ENCODE assay signal across 8 cellular contexts in the genomic region with DNA sequence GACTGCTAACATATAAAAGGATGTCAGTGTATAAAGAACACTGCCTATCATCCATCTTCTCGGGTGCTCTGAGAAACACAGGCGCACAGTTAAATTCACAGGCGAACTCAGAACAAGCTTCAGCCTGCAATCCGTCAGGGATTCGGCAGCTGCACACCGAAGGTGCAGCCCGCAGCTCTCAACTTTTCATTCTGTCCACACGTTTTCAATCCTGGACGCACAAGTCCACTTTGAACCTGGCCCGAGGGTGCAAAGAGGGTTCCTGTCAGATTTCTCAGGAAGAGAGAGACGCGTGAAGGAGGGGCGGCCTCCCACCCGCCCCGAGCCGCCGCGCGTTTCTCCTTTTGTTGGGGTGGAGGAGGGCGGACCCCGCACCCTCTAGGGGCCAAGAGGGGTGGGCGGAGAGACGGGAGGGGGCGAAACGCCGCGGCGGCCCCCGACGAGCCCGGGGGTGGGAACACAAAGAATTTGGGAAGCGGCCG.
A peak's percentile ranks its signal among the peaks of the same experiment; 100 is the strongest.
DNase-seq lines count a peak whose midpoint lies in the region; ATAC-seq and TF ChIP-seq lines count a peak whose summit lies in the region.

No MANE protein-coding gene starts in this region.

- peak; percentile 33 for ATAC-seq in HG02798 (IDR thresholded peaks at IDR 0.05; ENCODE audit: poor library complexity, unreplicated experiment)

- peak overlapping the region; percentile 63 to 86 for H3K4me3 ChIP-seq in mucosa of rectum (ENCODE audit: low read length in 2 of 2)

- TF ChIP-seq POLR2A in erythroblast (IDR thresholded peaks at IDR 0.05; ENCODE audit: low read length), result peak; percentile 18

- H3K36me3 ChIP-seq in mucosa of rectum (ENCODE audit: control insufficient read depth in 2 of 2, insufficient read depth in 2 of 2, low read length in 2 of 2), result no peaks in the 10 kb centered on the region

- H3K9ac ChIP-seq in mucosa of rectum (ENCODE audit: low read depth in 1 of 2, low read length in 2 of 2), result peak overlapping the region; percentile 29 to 92

- H3K27me3 ChIP-seq in mucosa of rectum (ENCODE audit: control insufficient read depth in 2 of 2, insufficient read depth in 2 of 2, low read length in 2 of 2), result no peaks in the 10 kb centered on the region

- DNase-seq in activated T-cell treated with anti-CD3 and anti-CD28 coated beads for 48 hours (ENCODE audit: low read depth) (peak; percentile 8), activated T-cell treated with anti-CD3 and anti-CD28 coated beads for 4 hours (no peak), NCI-H146 treated with DMSO at 0.1 percent for 48 hours (lab: John Stamatoyannopoulos, UW; ENCODE audit: unreplicated experiment) (peak; percentile 49), erythroblast (lab: John Stamatoyannopoulos, UW) (peak; percentile 67 to 69), superior temporal gyrus (ENCODE audit: extremely low spot score) (peak; percentile 48)
- DNase-seq in activated CD8-positive, alpha-beta memory T cell treated with anti-CD3 and anti-CD28 coated beads for 24 hours, result peak; percentile 72

- peak overlapping the region; percentile 83 to 84 for H3K27ac ChIP-seq in mucosa of rectum (ENCODE audit: low read depth in 2 of 2, low read length in 2 of 2)

- peaks cover 6 to 32% of the 10 kb centered on the region in 2 donors for H3K4me1 ChIP-seq in mucosa of rectum (ENCODE audit: control insufficient read depth in 2 of 2, insufficient read depth in 2 of 2, low read length in 2 of 2)

- H3K9me3 ChIP-seq in mucosa of rectum (ENCODE audit: control insufficient read depth in 2 of 2, low read length in 2 of 2), result no peaks in the 10 kb centered on the region
